ENCODE assay signal across 2 cellular contexts in the genomic region with DNA sequence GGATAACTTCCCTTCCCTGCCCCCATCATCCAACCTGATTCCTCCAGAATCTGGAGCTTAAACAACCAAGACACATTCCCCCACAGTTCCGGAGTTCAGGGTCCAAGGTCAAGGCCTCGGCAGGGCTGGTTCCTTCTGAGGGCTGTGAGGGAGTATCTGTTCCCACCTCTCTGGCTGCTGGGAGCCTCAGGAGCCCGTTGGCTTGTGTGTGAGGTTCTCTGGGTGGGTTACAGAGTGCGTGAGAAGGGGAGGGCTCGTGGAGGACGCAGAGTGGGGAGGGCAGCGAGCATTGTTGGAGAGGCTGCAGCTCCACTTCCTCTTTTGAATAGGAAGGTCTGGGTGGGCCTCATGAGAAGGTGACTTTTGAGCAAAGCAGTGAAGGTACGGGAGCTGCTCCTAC.
TF ChIP-seq lines count a peak whose summit lies in the region.

No MANE protein-coding gene starts in this region.

TF ChIP-seq in GM23338, 12 proteins besides CTCF, POLR2A, EP300 and RAD21:
- TF ChIP-seq POLR2AphosphoS5 (IDR thresholded peaks at IDR 0.05; ENCODE audit: low read depth) (no peak), NANOG (IDR thresholded peaks at IDR 0.05; ENCODE audit: borderline replicate concordance) (no peak), ZNF114 (CRISPR knock-in tag; IDR thresholded peaks at IDR 0.05) (no peak), JUNB (IDR thresholded peaks at IDR 0.05; ENCODE audit: unreplicated experiment) (no peak)

TF ChIP-seq in endothelial cell of umbilical vein, 7 proteins besides CTCF, POLR2A, EP300 and RAD21:
- TF ChIP-seq MYC (IDR thresholded peaks at IDR 0.05; ENCODE audit: low read depth, low read length) (no peak), POLR2AphosphoS5 (IDR thresholded peaks at IDR 0.05; ENCODE audit: insufficient read depth, low read depth, low read length) (no peak), FOS (IDR thresholded peaks at IDR 0.05; ENCODE audit: borderline replicate concordance, insufficient read depth, low read length) (no peak), JUN (IDR thresholded peaks at IDR 0.05; ENCODE audit: borderline replicate concordance, insufficient read depth, insufficient read length, low read depth) (no peak), EZH2 (IDR thresholded peaks at IDR 0.05; ENCODE audit: borderline replicate concordance, low read depth, low read length, severe bottlenecking) (no peak), GATA2 (IDR thresholded peaks at IDR 0.05; ENCODE audit: insufficient read depth, insufficient read length, low read depth, low read length) (no peak)
- TF ChIP-seq, protein P1, sequence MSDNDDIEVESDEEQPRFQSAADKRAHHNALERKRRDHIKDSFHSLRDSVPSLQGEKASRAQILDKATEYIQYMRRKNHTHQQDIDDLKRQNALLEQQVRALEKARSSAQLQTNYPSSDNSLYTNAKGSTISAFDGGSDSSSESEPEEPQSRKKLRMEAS (IDR thresholded peaks at IDR 0.05; ENCODE audit: insufficient read depth, insufficient read length): no peak
TF ChIP-seq in endothelial cell of umbilical vein: peak in this region for 0.
